In the genomic region with DNA sequence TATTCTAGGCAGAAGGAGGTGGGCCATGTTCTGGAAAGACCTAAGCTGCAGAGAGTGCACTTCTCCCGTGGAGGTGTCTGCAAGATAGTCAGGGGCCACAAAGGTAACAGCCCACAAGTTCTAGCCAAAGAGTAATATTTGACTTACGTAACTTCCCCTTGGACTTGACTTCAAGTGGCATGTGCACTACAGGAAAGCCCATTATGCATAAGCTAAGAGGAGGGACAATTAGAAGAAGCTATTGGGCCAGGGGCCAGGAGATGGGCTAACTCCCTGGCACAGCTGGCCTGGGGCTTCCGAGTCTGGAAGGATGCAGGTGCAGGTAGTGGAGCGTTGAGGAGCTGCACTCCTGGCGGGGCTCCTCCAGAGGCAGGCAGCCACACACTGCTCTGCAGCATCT, we compare ENCODE assay signal across 2 cellular contexts.
TF ChIP-seq lines count a peak whose summit lies in the region.

No MANE protein-coding gene starts in this region.

TF ChIP-seq in IMR-90, 13 proteins besides CTCF, POLR2A, EP300 and RAD21:
- TF ChIP-seq BHLHE40 (IDR thresholded peaks at IDR 0.05; ENCODE audit: low read depth, low read length) (no peak), NFE2L2 (IDR thresholded peaks at IDR 0.05; ENCODE audit: low read depth, low read length) (no peak), CHD1 (IDR thresholded peaks at IDR 0.05; ENCODE audit: low read depth, low read length) (no peak), MAZ (IDR thresholded peaks at IDR 0.05; ENCODE audit: borderline replicate concordance, low read depth, low read length) (no peak), RFX5 (IDR thresholded peaks at IDR 0.05; ENCODE audit: low read depth, low read length) (no peak), FOS (IDR thresholded peaks at IDR 0.05; ENCODE audit: low read depth, low read length) (no peak), CEBPB (IDR thresholded peaks at IDR 0.05; ENCODE audit: low read depth, low read length) (no peak), RCOR1 (IDR thresholded peaks at IDR 0.05; ENCODE audit: insufficient replicate concordance, low read length) (no peak), MAFK (IDR thresholded peaks at IDR 0.05; ENCODE audit: low read depth, low read length) (no peak), MXI1 (IDR thresholded peaks at IDR 0.05; ENCODE audit: borderline replicate concordance, low read depth, low read length) (no peak), SMC3 (IDR thresholded peaks at IDR 0.05; ENCODE audit: low read depth, low read length) (no peak)
- TF ChIP-seq, protein P1, sequence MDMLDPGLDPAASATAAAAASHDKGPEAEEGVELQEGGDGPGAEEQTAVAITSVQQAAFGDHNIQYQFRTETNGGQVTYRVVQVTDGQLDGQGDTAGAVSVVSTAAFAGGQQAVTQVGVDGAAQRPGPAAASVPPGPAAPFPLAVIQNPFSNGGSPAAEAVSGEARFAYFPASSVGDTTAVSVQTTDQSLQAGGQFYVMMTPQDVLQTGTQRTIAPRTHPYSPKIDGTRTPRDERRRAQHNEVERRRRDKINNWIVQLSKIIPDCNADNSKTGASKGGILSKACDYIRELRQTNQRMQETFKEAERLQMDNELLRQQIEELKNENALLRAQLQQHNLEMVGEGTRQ (IDR thresholded peaks at IDR 0.05; ENCODE audit: low read depth, low read length): no peak
- TF ChIP-seq, protein P2, sequence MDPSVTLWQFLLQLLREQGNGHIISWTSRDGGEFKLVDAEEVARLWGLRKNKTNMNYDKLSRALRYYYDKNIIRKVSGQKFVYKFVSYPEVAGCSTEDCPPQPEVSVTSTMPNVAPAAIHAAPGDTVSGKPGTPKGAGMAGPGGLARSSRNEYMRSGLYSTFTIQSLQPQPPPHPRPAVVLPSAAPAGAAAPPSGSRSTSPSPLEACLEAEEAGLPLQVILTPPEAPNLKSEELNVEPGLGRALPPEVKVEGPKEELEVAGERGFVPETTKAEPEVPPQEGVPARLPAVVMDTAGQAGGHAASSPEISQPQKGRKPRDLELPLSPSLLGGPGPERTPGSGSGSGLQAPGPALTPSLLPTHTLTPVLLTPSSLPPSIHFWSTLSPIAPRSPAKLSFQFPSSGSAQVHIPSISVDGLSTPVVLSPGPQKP (IDR thresholded peaks at IDR 0.05; ENCODE audit: borderline replicate concordance, low read depth, low read length): no peak
TF ChIP-seq in IMR-90: peak in this region for 0.

TF ChIP-seq in HepG2, 621 proteins besides CTCF, POLR2A, EP300 and RAD21:
- TF ChIP-seq, protein P3, sequence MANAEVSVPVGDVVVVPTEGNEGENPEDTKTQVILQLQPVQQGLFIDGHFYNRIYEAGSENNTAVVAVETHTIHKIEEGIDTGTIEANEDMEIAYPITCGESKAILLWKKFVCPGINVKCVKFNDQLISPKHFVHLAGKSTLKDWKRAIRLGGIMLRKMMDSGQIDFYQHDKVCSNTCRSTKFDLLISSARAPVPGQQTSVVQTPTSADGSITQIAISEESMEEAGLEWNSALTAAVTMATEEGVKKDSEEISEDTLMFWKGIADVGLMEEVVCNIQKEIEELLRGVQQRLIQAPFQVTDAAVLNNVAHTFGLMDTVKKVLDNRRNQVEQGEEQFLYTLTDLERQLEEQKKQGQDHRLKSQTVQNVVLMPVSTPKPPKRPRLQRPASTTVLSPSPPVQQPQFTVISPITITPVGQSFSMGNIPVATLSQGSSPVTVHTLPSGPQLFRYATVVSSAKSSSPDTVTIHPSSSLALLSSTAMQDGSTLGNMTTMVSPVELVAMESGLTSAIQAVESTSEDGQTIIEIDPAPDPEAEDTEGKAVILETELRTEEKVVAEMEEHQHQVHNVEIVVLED (CRISPR knock-in tag; IDR thresholded peaks at IDR 0.05; ENCODE audit: borderline replicate concordance): no peak
- TF ChIP-seq, protein P4, sequence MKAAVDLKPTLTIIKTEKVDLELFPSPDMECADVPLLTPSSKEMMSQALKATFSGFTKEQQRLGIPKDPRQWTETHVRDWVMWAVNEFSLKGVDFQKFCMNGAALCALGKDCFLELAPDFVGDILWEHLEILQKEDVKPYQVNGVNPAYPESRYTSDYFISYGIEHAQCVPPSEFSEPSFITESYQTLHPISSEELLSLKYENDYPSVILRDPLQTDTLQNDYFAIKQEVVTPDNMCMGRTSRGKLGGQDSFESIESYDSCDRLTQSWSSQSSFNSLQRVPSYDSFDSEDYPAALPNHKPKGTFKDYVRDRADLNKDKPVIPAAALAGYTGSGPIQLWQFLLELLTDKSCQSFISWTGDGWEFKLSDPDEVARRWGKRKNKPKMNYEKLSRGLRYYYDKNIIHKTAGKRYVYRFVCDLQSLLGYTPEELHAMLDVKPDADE (CRISPR knock-in tag; IDR thresholded peaks at IDR 0.05): no peak
- no peak for TF ChIP-seq ZNF207 (IDR thresholded peaks at IDR 0.05; ENCODE audit: borderline replicate concordance)
- no peak for TF ChIP-seq ZNF550 (CRISPR knock-in tag; IDR thresholded peaks at IDR 0.05; ENCODE audit: borderline replicate concordance)
- TF ChIP-seq NFE2L1 (CRISPR knock-in tag; IDR thresholded peaks at IDR 0.05; ENCODE audit: borderline replicate concordance): no peak
- TF ChIP-seq ZBTB7B (CRISPR knock-in tag; IDR thresholded peaks at IDR 0.05): no peak
- no peak for TF ChIP-seq HMG20B (CRISPR knock-in tag; conservative IDR thresholded peaks at IDR 0.05)
- TF ChIP-seq ARID2 (CRISPR knock-in tag; IDR thresholded peaks at IDR 0.05; ENCODE audit: borderline replicate concordance): no peak
- TF ChIP-seq HMG20A (CRISPR knock-in tag; IDR thresholded peaks at IDR 0.05; ENCODE audit: borderline replicate concordance): no peak
- TF ChIP-seq ZNF326 (CRISPR knock-in tag; IDR thresholded peaks at IDR 0.05; ENCODE audit: borderline replicate concordance): no peak
